ENCODE assay signal across 14 cellular contexts in the genomic region with DNA sequence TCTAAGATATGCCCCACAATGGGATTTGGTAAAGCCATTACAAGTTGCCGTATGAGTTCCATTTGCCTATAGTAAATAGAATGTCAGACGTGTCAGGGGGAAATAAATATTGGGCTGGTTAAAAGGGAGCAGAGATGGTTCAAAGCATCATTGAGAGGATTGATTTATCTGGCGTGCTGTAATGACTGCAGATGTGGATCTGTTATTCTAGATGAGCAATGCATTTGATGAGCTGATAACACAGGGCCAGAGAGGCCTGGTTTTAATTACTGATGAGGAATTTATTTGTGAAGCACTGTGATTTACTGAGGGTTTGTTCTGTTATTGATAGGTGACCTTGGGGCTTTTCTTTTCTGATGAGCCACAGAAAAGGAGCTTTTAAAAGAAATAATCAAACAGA.
DNase-seq lines count a peak whose midpoint lies in the region; ATAC-seq and TF ChIP-seq lines count a peak whose summit lies in the region.
"Had no signal": no experiment of that assay in that cellular context is flagged by ENCODE, and none has a peak within 500 bp of the region (broad histone marks: within the 10 kb centered on the region; RNA-seq: fewer than 3 reads in every experiment).

No MANE protein-coding gene starts in this region.

- no peaks in the 10 kb centered on the region for H3K9me3 Mint-ChIP-seq in mesothelial cell of epicardium
- H3K9me3 Mint-ChIP-seq: CD4-positive, alpha-beta T cell; CD8-positive, alpha-beta T cell had no signal

- no peak for TF ChIP-seq CTCF in mesothelial cell of epicardium (IDR thresholded peaks at IDR 0.05; ENCODE audit: unreplicated experiment)

- peak; percentile 46 for DNase-seq in SK-N-DZ (ENCODE audit: low spot score)
- no peak for DNase-seq in mesothelial cell of epicardium (ENCODE audit: low spot score in 2 of 2, unreplicated experiment in 2 of 2)
- DNase-seq in NCI-H748 (lab: John Stamatoyannopoulos, UW; ENCODE audit: unreplicated experiment), result no peak
- DNase-seq: AML-193; Caco-2; Calu3; CD4-positive, alpha-beta T cell; CD8-positive, alpha-beta T cell; DMS79 treated with DMSO at 0.1 percent for 48 hours; GF-D8 had no signal

- H3K27ac Mint-ChIP-seq in mesothelial cell of epicardium, result peak overlapping the region; percentile 39
- H3K27ac Mint-ChIP-seq: B cell; CD4-positive, alpha-beta T cell; CD8-positive, alpha-beta T cell had no signal

- peaks cover 34% of the 10 kb centered on the region for H3K4me1 Mint-ChIP-seq in mesothelial cell of epicardium
- H3K4me1 Mint-ChIP-seq: B cell had no signal

- ATAC-seq in SK-N-SH treated with all-trans-retinoic acid at 6 μM for 48 hours (no peak), HG02763 (IDR thresholded peaks at IDR 0.05; ENCODE audit: unreplicated experiment) (no peak)
- ATAC-seq: A549; CD8-positive, alpha-beta T cell had no signal

- H3K4me3 Mint-ChIP-seq in mesothelial cell of epicardium, result no peak overlapping the region
- H3K4me3 Mint-ChIP-seq: B cell; CD4-positive, alpha-beta T cell; CD8-positive, alpha-beta T cell had no signal

- no peaks in the 10 kb centered on the region for H3K36me3 Mint-ChIP-seq in mesothelial cell of epicardium
- H3K36me3 Mint-ChIP-seq: CD8-positive, alpha-beta T cell had no signal

- H3K27me3 Mint-ChIP-seq in mesothelial cell of epicardium (ENCODE audit: low read depth), result no peaks in the 10 kb centered on the region
- H3K27me3 Mint-ChIP-seq: B cell; CD4-positive, alpha-beta T cell had no signal

TF ChIP-seq in SK-N-SH treated with all-trans-retinoic acid at 6 μM for 48 hours, 23 proteins besides CTCF, POLR2A, EP300 and RAD21:
- TF ChIP-seq ISL1 (CRISPR knock-in tag; IDR thresholded peaks at IDR 0.05) (no peak), TCF4 (CRISPR knock-in tag; IDR thresholded peaks at IDR 0.05; ENCODE audit: borderline replicate concordance) (peak; percentile 66; the same call in 1 of the 2 replicates)
